11 cellular contexts compared by ENCODE assay signal in genomic region chr1:228148971-228149340, GRCh38. TPM values are rescaled to one million over a fixed set of nuclear protein-coding genes. Genes with fewer than 3 reads are reported as not detected.
DNase-seq lines count a peak whose midpoint lies in the region; ATAC-seq and TF ChIP-seq lines count a peak whose summit lies in the region.
"Had no signal": no experiment of that assay in that cellular context is flagged by ENCODE, and none has a peak within 500 bp of the region (broad histone marks: within the 10 kb centered on the region; RNA-seq: fewer than 3 reads in every experiment).

No MANE protein-coding gene starts in this region.

- H4K91ac ChIP-seq in IMR-90 (ENCODE audit: insufficient read depth, low read depth, low read length), result peak overlapping the region; percentile 45

- H3K79me1 ChIP-seq in IMR-90 (ENCODE audit: low read depth in 1 of 2, low read length in 2 of 2), result peaks cover 9 to 60% of the 10 kb centered on the region in 2 experiments

- no peak for TF ChIP-seq CTCF in IMR-90 (conservative IDR thresholded peaks at IDR 0.05; ENCODE audit: low read depth, low read length)
- TF ChIP-seq CTCF in suprapubic skin (IDR thresholded peaks at IDR 0.05), result no peak

- H2AFZ ChIP-seq in IMR-90 (replicated peaks; ENCODE audit: low read length, poor library complexity), result no peak overlapping the region

- ATAC-seq in IMR-90 (ENCODE audit: low read depth), result no peak

- CTCF ChIA-PET in IMR-90 (lab: Yijun Ruan, JAX), result interaction anchor here (1.3 kb wide), 1 partner anchor 149 kb away, joined by 3 read pairs; no protein-coding TSS in a partner anchor

- WGBS in IMR-90 (ENCODE audit: extremely low coverage in 2 of 2, insufficient read length in 1 of 2), 2 experiments, result 71% methylated on average over 3 of the region's 8 CpGs; no CpG with 5 or more reads in 1 of the 2 experiments
- whole genome bisulfite sequencing in suprapubic skin, result no CpG with 5 or more reads among the region's 8 CpGs

- TF ChIP-seq EP300 in suprapubic skin (IDR thresholded peaks at IDR 0.05), result no peak

- H3K9ac ChIP-seq in IMR-90 (ENCODE audit: low read depth, low read length) (0 out of 2 replicates have a peak overlapping the region, but pooled peaks have one; percentile 21), duodenal mucosa (ENCODE audit: low read depth in 1 of 2, low read length in 2 of 2) (no peak overlapping the region)
- H3K9ac ChIP-seq: KMS-11 had no signal

- peak overlapping the region; percentile 70 to 80; a peak in 3 of 4 replicates for H4K8ac ChIP-seq in IMR-90 (ENCODE audit: low read depth in 2 of 2, low read length in 2 of 2)

- peaks cover 10% of the 10 kb centered on the region for H3K36me3 ChIP-seq in IMR-90 (ENCODE audit: control insufficient read depth, insufficient read depth, low read length)
- H3K36me3 ChIP-seq in duodenal mucosa (ENCODE audit: control insufficient read depth in 1 of 2, insufficient read depth in 2 of 2, low read length in 2 of 2), result peaks cover 8 to 40% of the 10 kb centered on the region in 2 donors
- H3K36me3 ChIP-seq in suprapubic skin, result peaks cover 40% of the 10 kb centered on the region

- peak overlapping the region; percentile 95 for H2AK9ac ChIP-seq in IMR-90 (replicated peaks; ENCODE audit: low read depth, low read length, poor library complexity)

- peak overlapping the region; percentile 67 for H2AK5ac ChIP-seq in IMR-90 (ENCODE audit: low read depth, low read length)

- peak overlapping the region; percentile 86 for H3K27ac ChIP-seq in IMR-90 (ENCODE audit: insufficient read depth, low read length)
- peak overlapping the region; percentile 32 for H3K27ac ChIP-seq in duodenal mucosa (ENCODE audit: low read depth, low read length)
- H3K27ac ChIP-seq in suprapubic skin, result peak overlapping the region; percentile 73
- H3K27ac ChIP-seq: KMS-11 had no signal

- dilution Hi-C loops in IMR-90 (cut with HindIII; ENCODE audit: low sequenced_read_pairs, unreplicated experiment), result no loop called here

- H4K20me1 ChIP-seq in IMR-90 (ENCODE audit: insufficient read depth, low read length), result peaks cover 39% of the 10 kb centered on the region

- H3K4me3 ChIP-seq in IMR-90 (ENCODE audit: insufficient read depth, low read depth, low read length) (no peak overlapping the region), duodenal mucosa (ENCODE audit: low read depth in 1 of 2, low read length in 2 of 2) (no peak overlapping the region), suprapubic skin (no peak overlapping the region)

- TF ChIP-seq POLR2A in IMR-90 (IDR thresholded peaks at IDR 0.05; ENCODE audit: low read depth, low read length) (no peak), suprapubic skin (IDR thresholded peaks at IDR 0.05) (no peak)

- no peak overlapping the region for H2BK20ac ChIP-seq in IMR-90 (ENCODE audit: low read depth, low read length)

- H3K27me3 ChIP-seq in IMR-90 (ENCODE audit: control insufficient read depth, insufficient read depth, low read length), result no peaks in the 10 kb centered on the region
- H3K27me3 ChIP-seq in duodenal mucosa (ENCODE audit: control insufficient read depth in 1 of 2, insufficient read depth in 2 of 2, low read length in 2 of 2), result no peaks in the 10 kb centered on the region
- H3K27me3 ChIP-seq in suprapubic skin, result no peaks in the 10 kb centered on the region

- no peak overlapping the region for H2BK15ac ChIP-seq in IMR-90 (ENCODE audit: low read depth, low read length)

- H3K18ac ChIP-seq in IMR-90 (ENCODE audit: low read depth, low read length), result no peak overlapping the region

- H3K4me2 ChIP-seq in IMR-90 (ENCODE audit: low read depth, low read length), result no peak overlapping the region
- H3K4me2 ChIP-seq: KMS-11 had no signal

- H3K9me3 ChIP-seq in IMR-90 (ENCODE audit: control insufficient read depth, insufficient read depth, low read length) (no peaks in the 10 kb centered on the region), duodenal mucosa (ENCODE audit: control insufficient read depth in 1 of 2, low read length in 2 of 2) (no peaks in the 10 kb centered on the region), suprapubic skin (no peaks in the 10 kb centered on the region)

- DNase-seq in IMR-90, result no peak
- peak; percentile 85 for DNase-seq in mesenteric fat pad (ENCODE audit: low spot score)
- peak in 1 of 2 donors; percentile 60 for DNase-seq in suprapubic skin (ENCODE audit: low spot score in 2 of 2)
- DNase-seq in C1 segment of cervical spinal cord (lab: John Stamatoyannopoulos, UW), result no peak
- DNase-seq in stimulated activated CD4-positive, alpha-beta T cell treated with anti-CD3 and anti-CD28 coated beads, Interleukin-4, amount 100 ng/mL, for 1 hour, result no peak
- no peak for DNase-seq in NCI-H1105 (lab: John Stamatoyannopoulos, UW)
- DNase-seq in NOMO-1 treated with DMSO at 0.1 percent for 48 hours (lab: John Stamatoyannopoulos, UW; ENCODE audit: unreplicated experiment), result no peak
- DNase-seq: activated T-cell treated with anti-CD3 and anti-CD28 coated beads for 4 hours, GOT3 had no signal

- BruUV-seq in IMR-90 (replicated peaks; lab: Mats Ljungman, UMichigan), result no TSS peak

- intact Hi-C loops in IMR-90 (cut with micrococcal nuclease), result no loop called here

- no peak for TF ChIP-seq RAD21 in IMR-90 (IDR thresholded peaks at IDR 0.05; ENCODE audit: low read length)

- no peak overlapping the region; the same call in 1 of the 2 replicates for H3K14ac ChIP-seq in IMR-90 (replicated peaks; ENCODE audit: low read depth, low read length)

- H3K4ac ChIP-seq in IMR-90 (ENCODE audit: low read depth, low read length), result peak overlapping the region; percentile 70

- no peak overlapping the region; the same call in 1 of the 2 replicates for H2BK120ac ChIP-seq in IMR-90 (ENCODE audit: low read depth, low read length)

- H3K23ac ChIP-seq in IMR-90 (ENCODE audit: low read depth, low read length), result no peak overlapping the region

- H3K4me1 ChIP-seq in IMR-90 (ENCODE audit: control insufficient read depth, insufficient read depth, low read length), result peaks cover 23% of the 10 kb centered on the region
- H3K4me1 ChIP-seq in duodenal mucosa (ENCODE audit: control insufficient read depth in 1 of 2, insufficient read depth in 2 of 2, low read length in 2 of 2), result peaks cover 5 to 18% of the 10 kb centered on the region in 2 donors
- peaks cover 76% of the 10 kb centered on the region for H3K4me1 ChIP-seq in suprapubic skin

- peak overlapping the region; percentile 89 for H2BK5ac ChIP-seq in IMR-90 (ENCODE audit: low read depth, low read length, poor library complexity, severe bottlenecking)

- 0 out of 2 replicates have a peak overlapping the region, but pooled peaks have one; percentile 26 for H3K56ac ChIP-seq in IMR-90 (ENCODE audit: extremely low read depth, insufficient read depth, low read length)

- peaks cover 8% of the 10 kb centered on the region for H3K9me1 ChIP-seq in IMR-90 (ENCODE audit: insufficient read depth, low read length)

- POLR2A ChIA-PET in IMR-90 (lab: Charles Lee; ENCODE audit: unreplicated experiment), result no interaction called here

- no peak overlapping the region; the same call in 1 of the 2 replicates for H4K5ac ChIP-seq in IMR-90 (ENCODE audit: low read depth, low read length)

- in situ Hi-C loops in IMR-90 (cut with MboI; ENCODE audit: low sequenced_read_pairs), result no loop called here

TF ChIP-seq in IMR-90, 13 proteins besides CTCF, POLR2A, EP300 and RAD21:
- TF ChIP-seq, protein P1, sequence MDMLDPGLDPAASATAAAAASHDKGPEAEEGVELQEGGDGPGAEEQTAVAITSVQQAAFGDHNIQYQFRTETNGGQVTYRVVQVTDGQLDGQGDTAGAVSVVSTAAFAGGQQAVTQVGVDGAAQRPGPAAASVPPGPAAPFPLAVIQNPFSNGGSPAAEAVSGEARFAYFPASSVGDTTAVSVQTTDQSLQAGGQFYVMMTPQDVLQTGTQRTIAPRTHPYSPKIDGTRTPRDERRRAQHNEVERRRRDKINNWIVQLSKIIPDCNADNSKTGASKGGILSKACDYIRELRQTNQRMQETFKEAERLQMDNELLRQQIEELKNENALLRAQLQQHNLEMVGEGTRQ (IDR thresholded peaks at IDR 0.05; ENCODE audit: low read depth, low read length), result no peak
- TF ChIP-seq RFX5 (IDR thresholded peaks at IDR 0.05; ENCODE audit: low read depth, low read length), result no peak
- no peak for TF ChIP-seq MXI1 (IDR thresholded peaks at IDR 0.05; ENCODE audit: borderline replicate concordance, low read depth, low read length)
TF ChIP-seq in IMR-90: peak in this region for 0.

RNA-seq across cellular contexts. Expression of gene GJC2, which starts 0.8 kb away (rescaled TPM):
- total RNA-seq in IMR-90 (2012; rRNA removed) (1.1 and 1.4 TPM in 2 replicates), mesenteric fat pad (2.6 TPM), suprapubic skin (1 to 10 TPM; 2.5 to 3.6 (median 3.0) TPM)
- 1.7 and 2.6 TPM in 2 replicates for polyA plus RNA-seq in IMR-90 (2012; rRNA removed)
- polyA plus RNA-seq in IMR-90 (2012; cell fraction: cytosol; rRNA removed), result 1.5 and 2.6 TPM in 2 replicates
- polyA plus RNA-seq in IMR-90 (2012; cell fraction: nucleus; rRNA removed; ENCODE audit: low replicate concordance), result 2.1 and 4.8 TPM in 2 replicates

RNA-seq across cellular contexts. Expression of gene GUK1, which starts 8.9 kb away (rescaled TPM):
- total RNA-seq in IMR-90 (2012; rRNA removed), result 465 and 524 TPM in 2 replicates
- polyA plus RNA-seq in IMR-90 (2012; rRNA removed), result 548 and 630 TPM in 2 replicates
- polyA plus RNA-seq in IMR-90 (2012; cell fraction: cytosol; rRNA removed), result 522 and 1,067 TPM in 2 replicates
- 571 and 1,090 TPM in 2 replicates for polyA plus RNA-seq in IMR-90 (2012; cell fraction: nucleus; rRNA removed; ENCODE audit: low replicate concordance)
- total RNA-seq in mesenteric fat pad, result 220 TPM
- total RNA-seq in suprapubic skin, result 100 to 1,000 TPM; 384 to 510 (median 421) TPM

RNA-seq across cellular contexts. Expression of gene IBA57, which starts 16.6 kb away (rescaled TPM):
- total RNA-seq in IMR-90 (2012; rRNA removed) (1.7 and 2.0 TPM in 2 replicates), mesenteric fat pad (7.5 TPM), suprapubic skin (10 to 100 TPM in 2 of 4 donors, 1 to 10 TPM in 2; 9.2 to 22.4 (median 12.4) TPM)
- polyA plus RNA-seq in IMR-90 (2012; rRNA removed), result 2.6 TPM in 2 replicates
- 3.8 and 4.0 TPM in 2 replicates for polyA plus RNA-seq in IMR-90 (2012; cell fraction: cytosol; rRNA removed)
- 4.9 and 9.5 TPM in 2 replicates for polyA plus RNA-seq in IMR-90 (2012; cell fraction: nucleus; rRNA removed; ENCODE audit: low replicate concordance)

RNA-seq across cellular contexts. Expression of gene MRPL55, which starts 39.9 kb away (rescaled TPM):
- 48.9 TPM in 2 replicates for total RNA-seq in IMR-90 (2012; rRNA removed)
- 95.4 and 121 TPM in 2 replicates for polyA plus RNA-seq in IMR-90 (2012; rRNA removed)
- polyA plus RNA-seq in IMR-90 (2012; cell fraction: cytosol; rRNA removed), result 115 and 152 TPM in 2 replicates
- 146 and 244 TPM in 2 replicates for polyA plus RNA-seq in IMR-90 (2012; cell fraction: nucleus; rRNA removed; ENCODE audit: low replicate concordance)
- total RNA-seq in mesenteric fat pad, result 38.9 TPM
- 100 to 1,000 TPM in 3 of 4 donors, 10 to 100 TPM in 1; 99.3 to 161 (median 119) TPM for total RNA-seq in suprapubic skin

RNA-seq across cellular contexts. Expression of gene C1orf35, which starts 45.8 kb away (rescaled TPM):
- total RNA-seq in IMR-90 (2012; rRNA removed), result 4.3 and 4.7 TPM in 2 replicates
- 13.0 and 15.4 TPM in 2 replicates for polyA plus RNA-seq in IMR-90 (2012; rRNA removed)
- 20.6 and 27.3 TPM in 2 replicates for polyA plus RNA-seq in IMR-90 (2012; cell fraction: cytosol; rRNA removed)
- polyA plus RNA-seq in IMR-90 (2012; cell fraction: nucleus; rRNA removed; ENCODE audit: low replicate concordance), result 46.8 and 78.0 TPM in 2 replicates
- total RNA-seq in mesenteric fat pad, result 5.6 TPM
- total RNA-seq in suprapubic skin, result 10 to 100 TPM; 10.6 to 32.3 (median 17.1) TPM

Comparison
In these comparisons a context has a peak if more than half of its experiments do, and no peak if none do; other contexts are left out.
1. H3K27ac ChIP-seq: peak in every context shown above with its lines; median percentile 86 in IMR-90; 73 in suprapubic skin; 32 in duodenal mucosa.